ENCODE assay signal across 34 cellular contexts in the genomic region with DNA sequence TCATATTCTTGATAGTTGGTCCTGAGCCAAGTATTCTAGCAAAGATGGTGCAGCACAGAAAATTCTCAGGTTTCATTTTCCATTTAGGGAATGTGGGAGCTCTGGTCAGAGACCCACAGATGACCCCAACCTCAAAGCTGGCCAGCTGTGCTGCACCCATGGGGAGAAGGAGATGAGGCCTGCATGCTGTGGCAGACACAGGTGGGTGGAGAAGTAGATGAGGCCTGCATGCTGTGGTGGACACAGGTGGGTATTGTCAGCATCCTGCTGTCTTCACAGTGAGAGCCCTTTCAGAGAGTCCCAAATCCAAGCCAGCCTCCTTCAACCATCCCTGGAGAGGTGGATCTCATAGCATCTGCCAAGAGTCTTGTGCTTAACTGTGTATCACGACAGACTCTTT.
"Had no signal": no experiment of that assay in that cellular context is flagged by ENCODE, and none has a peak within 500 bp of the region (broad histone marks: within the 10 kb centered on the region; RNA-seq: fewer than 3 reads in every experiment).

No MANE protein-coding gene starts in this region.

- ATAC-seq: activated CD8-positive, alpha-beta memory T cell treated with anti-CD3 and anti-CD28 coated beads, Interleukin-2, amount 10 ng/mL, durations not matched to agents 7 days and 5 days had no signal

- H3K4me2 ChIP-seq: PC-9 had no signal

- H3K36me3 ChIP-seq: brain microvascular endothelial cell, cardiac muscle cell had no signal

- H3K4me3 ChIP-seq: cardiac muscle cell, PC-9 had no signal

- H3K27me3 Mint-ChIP-seq: activated CD4-positive, alpha-beta memory T cell treated with anti-CD3 and anti-CD28 coated beads, Interleukin-2, amount 10 ng/mL, durations not matched to agents 7 days and 5 days; activated CD8-positive, alpha-beta memory T cell treated with anti-CD3 and anti-CD28 coated beads, Interleukin-2, amount 10 ng/mL, durations not matched to agents 7 days and 5 days; activated naive CD4-positive, alpha-beta T cell treated with anti-CD3 and anti-CD28 coated beads, Interleukin-2, amount 10 ng/mL, durations not matched to agents 7 days and 5 days; central memory CD8-positive, alpha-beta T cell; IgD-negative memory B cell had no signal

- H3K36me3 Mint-ChIP-seq: activated CD8-positive, alpha-beta memory T cell treated with anti-CD3 and anti-CD28 coated beads, Interleukin-2, amount 10 ng/mL, durations not matched to agents 7 days and 5 days; activated naive CD4-positive, alpha-beta T cell treated with anti-CD3 and anti-CD28 coated beads, Interleukin-2, amount 10 ng/mL, durations not matched to agents 7 days and 5 days; activated naive CD8-positive, alpha-beta T cell had no signal

- H3K27ac ChIP-seq: brain microvascular endothelial cell, cardiac muscle cell, PC-9, VCaP had no signal

- H2AFZ ChIP-seq: PC-9 had no signal

- H3K9me3 Mint-ChIP-seq: IgD-negative memory B cell had no signal

- H3K27me3 ChIP-seq: brain microvascular endothelial cell, cardiac muscle cell had no signal

- H3K27ac Mint-ChIP-seq: activated CD4-positive, alpha-beta memory T cell treated with anti-CD3 and anti-CD28 coated beads, Interleukin-2, amount 10 ng/mL, durations not matched to agents 7 days and 5 days; activated CD8-positive, alpha-beta memory T cell treated with anti-CD3 and anti-CD28 coated beads, Interleukin-2, amount 10 ng/mL, durations not matched to agents 7 days and 5 days; activated naive CD4-positive, alpha-beta T cell treated with anti-CD3 and anti-CD28 coated beads, Interleukin-2, amount 10 ng/mL, durations not matched to agents 7 days and 5 days; activated naive CD8-positive, alpha-beta T cell; IgD-negative memory B cell had no signal

- H3K4me3 Mint-ChIP-seq: activated CD4-positive, alpha-beta memory T cell treated with anti-CD3 and anti-CD28 coated beads, Interleukin-2, amount 10 ng/mL, durations not matched to agents 7 days and 5 days; activated CD8-positive, alpha-beta memory T cell treated with anti-CD3 and anti-CD28 coated beads, Interleukin-2, amount 10 ng/mL, durations not matched to agents 7 days and 5 days; activated naive CD4-positive, alpha-beta T cell treated with anti-CD3 and anti-CD28 coated beads, Interleukin-2, amount 10 ng/mL, durations not matched to agents 7 days and 5 days; activated naive CD8-positive, alpha-beta T cell; central memory CD8-positive, alpha-beta T cell; IgD-negative memory B cell had no signal

- H3K4me1 Mint-ChIP-seq: activated CD4-positive, alpha-beta memory T cell treated with anti-CD3 and anti-CD28 coated beads, Interleukin-2, amount 10 ng/mL, durations not matched to agents 7 days and 5 days; activated CD8-positive, alpha-beta memory T cell treated with anti-CD3 and anti-CD28 coated beads, Interleukin-2, amount 10 ng/mL, durations not matched to agents 7 days and 5 days; activated naive CD4-positive, alpha-beta T cell treated with anti-CD3 and anti-CD28 coated beads, Interleukin-2, amount 10 ng/mL, durations not matched to agents 7 days and 5 days; central memory CD8-positive, alpha-beta T cell had no signal

- DNase-seq: activated CD4-positive, alpha-beta memory T cell treated with anti-CD3 and anti-CD28 coated beads, Interleukin-2, amount 10 ng/mL, durations not matched to agents 7 days and 5 days; activated CD4-positive, alpha-beta T cell treated with anti-CD3 and anti-CD28 coated beads for 1 hour; activated CD4-positive, alpha-beta T cell treated with anti-CD3 and anti-CD28 coated beads for 48 hours; activated CD4-positive, CD25-positive, alpha-beta regulatory T cell; activated CD8-positive, alpha-beta memory T cell treated with anti-CD3 and anti-CD28 coated beads for 24 hours; activated CD8-positive, alpha-beta memory T cell treated with anti-CD3 and anti-CD28 coated beads, Interleukin-2, amount 10 ng/mL, durations not matched to agents 7 days and 5 days; activated CD8-positive, alpha-beta memory T cell treated with anti-CD3 and anti-CD28 coated beads, Interleukin-2, amount 50 U/mL, for 48 hours; activated effector memory CD4-positive, alpha-beta T cell treated with Interleukin-2 at 50 U/mL for 16 hours; activated naive CD4-positive, alpha-beta T cell treated with anti-CD3 and anti-CD28 coated beads, Interleukin-2, amount 10 ng/mL, durations not matched to agents 7 days and 5 days; activated T-cell treated with anti-CD3 and anti-CD28 coated beads, Interleukin-2, amount 50 U/mL, for 48 hours; amniotic stem cell; aorta; brain microvascular endothelial cell; Karpas-422; KBM-7; NCI-H1048; NCI-H1417; NCI-H1694; NCI-H2029; NCI-H446; NCI-H510A treated with DMSO at 0.1 percent for 48 hours; NCI-H526 treated with DMSO at 0.1 percent for 48 hours; NCI-H82; PC-9; Right ventricle myocardium superior; SW 1271; T-helper 1 cell; T-helper 2 cell; T-helper 9 cell had no signal
